Comparison of ENCODE assay signal across 31 cellular contexts in genomic region chr15:99345832-99346462, GRCh38.
DNase-seq lines count a peak whose midpoint lies in the region; ATAC-seq, FAIRE-seq and TF ChIP-seq lines count a peak whose summit lies in the region.
"Had no signal": no experiment of that assay in that cellular context is flagged by ENCODE, and none has a peak within 500 bp of the region (broad histone marks: within the 10 kb centered on the region; RNA-seq: fewer than 3 reads in every experiment).

No MANE protein-coding gene starts in this region.

- no peak overlapping the region for H3K4me3 Mint-ChIP-seq in activated CD4-positive, alpha-beta T cell treated with anti-CD3 and anti-CD28 coated beads, Interleukin-2, amount 10 ng/mL, durations not matched to agents 24 days and 14 days
- no peak overlapping the region for H3K4me3 Mint-ChIP-seq in type B pancreatic cell
- H3K4me3 Mint-ChIP-seq: activated CD4-positive, alpha-beta T cell treated with anti-CD3 and anti-CD28 coated beads for 36 hours; activated T-cell treated with anti-CD3 and anti-CD28 coated beads, Interleukin-2, amount 50 U/mL, for 24 hours; CD8-positive, alpha-beta T cell; stimulated activated naive CD8-positive, alpha-beta T cell treated with anti-CD3 and anti-CD28 coated beads, Interleukin-15, Interleukin-2, amounts not matched to agents 100 ng/mL and 50 ng/mL, for 24 hours had no signal

- H3K4me1 Mint-ChIP-seq in activated CD4-positive, alpha-beta T cell treated with anti-CD3 and anti-CD28 coated beads, Interleukin-2, amount 10 ng/mL, durations not matched to agents 24 days and 14 days = peaks cover 6% of the 10 kb centered on the region
- H3K4me1 Mint-ChIP-seq in type B pancreatic cell (ENCODE audit: unreplicated experiment) = peaks cover 12% of the 10 kb centered on the region

- no peak overlapping the region for H3K4me3 ChIP-seq in K562
- H3K4me3 ChIP-seq: prostate gland, thoracic aorta had no signal

- H3K36me3 Mint-ChIP-seq in activated CD4-positive, alpha-beta T cell treated with anti-CD3 and anti-CD28 coated beads, Interleukin-2, amount 10 ng/mL, durations not matched to agents 24 days and 14 days (ENCODE audit: low read depth) = peaks cover 3% of the 10 kb centered on the region
- H3K36me3 Mint-ChIP-seq in type B pancreatic cell = peaks cover 8% of the 10 kb centered on the region

- no peak for FAIRE-seq in K562 (lab: Jason Lieb, UNC)
- FAIRE-seq: endometrium, frontal cortex, H1 had no signal

- H4K20me1 ChIP-seq in K562 (replicated peaks; ENCODE audit: control insufficient read depth, insufficient read depth, low read length) = no peaks in the 10 kb centered on the region

- no peaks in the 10 kb centered on the region for H3K27me3 Mint-ChIP-seq in activated CD4-positive, alpha-beta T cell treated with anti-CD3 and anti-CD28 coated beads, Interleukin-2, amount 10 ng/mL, durations not matched to agents 24 days and 14 days
- no peaks in the 10 kb centered on the region for H3K27me3 Mint-ChIP-seq in type B pancreatic cell
- H3K27me3 Mint-ChIP-seq: activated CD4-positive, alpha-beta T cell treated with anti-CD3 and anti-CD28 coated beads for 36 hours; activated T-cell treated with anti-CD3 and anti-CD28 coated beads, Interleukin-2, amount 50 U/mL, for 24 hours; stimulated activated naive CD8-positive, alpha-beta T cell treated with anti-CD3 and anti-CD28 coated beads, Interleukin-15, Interleukin-2, amounts not matched to agents 100 ng/mL and 50 ng/mL, for 24 hours had no signal

- CTCF ChIA-PET in K562 (lab: Yijun Ruan, JAX; ENCODE audit: low intra/inter-chr PET ratio) = no interaction called here

- H3K9me1 ChIP-seq in K562 (ENCODE audit: control insufficient read depth, insufficient read depth, low read length) = no peaks in the 10 kb centered on the region

- H3K4me1 ChIP-seq in K562 (replicated peaks in 1 of 2; ENCODE audit: control insufficient read depth in 2 of 2, insufficient read depth in 2 of 2, low read length in 2 of 2) = no peaks in the 10 kb centered on the region
- H3K4me1 ChIP-seq: prostate gland had no signal

- no peaks in the 10 kb centered on the region for H3K36me3 ChIP-seq in K562 (ENCODE audit: control insufficient read depth, insufficient read depth, low read length)
- H3K36me3 ChIP-seq: neutrophil, prostate gland, thoracic aorta had no signal

- TF ChIP-seq EP300 in K562 (IDR thresholded peaks at IDR 0.05; ENCODE audit: low read length) = no peak

- WGBS in K562 (ENCODE audit: insufficient coverage, low coverage, missing lambda C conversion rate) = 29% methylated on average over 3 of the region's 3 CpGs

- H3K27me3 ChIP-seq in K562 (ENCODE audit: control insufficient read depth in 2 of 2, insufficient read depth in 2 of 2, low read length in 2 of 2) = no peaks in the 10 kb centered on the region
- H3K27me3 ChIP-seq: neutrophil had no signal

- no peak overlapping the region for H3K9ac ChIP-seq in K562 (ENCODE audit: insufficient read depth in 1 of 2, low read depth in 2 of 2, low read length in 2 of 2)
- H3K9ac ChIP-seq: KMS-11 had no signal

- no peaks in the 10 kb centered on the region for H3K9me3 ChIP-seq in K562 (replicated peaks; ENCODE audit: control insufficient read depth, insufficient read depth, low read depth, low read length)
- H3K9me3 ChIP-seq: neutrophil, prostate gland, thoracic aorta had no signal

- no TSS peak for BruUV-seq in K562 (replicated peaks; lab: Mats Ljungman, UMichigan)

- H3K79me2 ChIP-seq in K562 (ENCODE audit: control insufficient read depth, insufficient read depth, low read length) = no peaks in the 10 kb centered on the region

- no peak for TF ChIP-seq CTCF in K562 (IDR thresholded peaks at IDR 0.05 in 2 of 3, conservative IDR thresholded peaks at IDR 0.05 in 1 of 3; ENCODE audit: insufficient read depth in 2 of 3, low read depth in 1 of 3, low read length in 3 of 3)
- TF ChIP-seq CTCF in type B pancreatic cell (conservative IDR thresholded peaks at IDR 0.05) = no peak

- no peak for TF ChIP-seq RAD21 in K562 (CRISPR knock-in tag; conservative IDR thresholded peaks at IDR 0.05 in 1 of 2, IDR thresholded peaks at IDR 0.05 in 1 of 2)

- H2AFZ ChIP-seq in K562 (ENCODE audit: low read depth, low read length) = no peak overlapping the region

- no peak overlapping the region for H3K4me2 ChIP-seq in K562 (ENCODE audit: insufficient read depth, low read length)
- H3K4me2 ChIP-seq: KMS-11 had no signal

- H3K27ac ChIP-seq in K562 (ENCODE audit: extremely low read depth, low read depth, low read length) = no peak overlapping the region
- H3K27ac ChIP-seq: KMS-11, neutrophil, prostate gland, thoracic aorta had no signal

- H3K9me3 Mint-ChIP-seq in activated CD4-positive, alpha-beta T cell treated with anti-CD3 and anti-CD28 coated beads, Interleukin-2, amount 10 ng/mL, durations not matched to agents 24 days and 14 days = no peaks in the 10 kb centered on the region
- no peaks in the 10 kb centered on the region for H3K9me3 Mint-ChIP-seq in type B pancreatic cell
- H3K9me3 Mint-ChIP-seq: activated T-cell treated with anti-CD3 and anti-CD28 coated beads, Interleukin-2, amount 50 U/mL, for 24 hours; CD8-positive, alpha-beta T cell; stimulated activated naive CD8-positive, alpha-beta T cell treated with anti-CD3 and anti-CD28 coated beads, Interleukin-15, Interleukin-2, amounts not matched to agents 100 ng/mL and 50 ng/mL, for 24 hours had no signal

- intact Hi-C loops in activated CD4-positive, alpha-beta T cell treated with anti-CD3 and anti-CD28 coated beads, Interleukin-2, amount 10 ng/mL, durations not matched to agents 24 days and 14 days (cut with micrococcal nuclease) = loop anchor here (2.0 kb wide), 1 partner anchor 25 kb away; no protein-coding TSS in a partner anchor
- intact Hi-C loops in K562 (cut with micrococcal nuclease) = no loop called here

- in situ Hi-C loops in K562 (cut with MboI) = no loop called here
- in situ Hi-C loops in G401 (cut with HindIII; ENCODE audit: low sequenced_read_pairs) = no loop called here

- ATAC-seq in HG03342 (IDR thresholded peaks at IDR 0.05; ENCODE audit: unreplicated experiment) = peak; percentile 54
- no peak for ATAC-seq in K562
- no peak for ATAC-seq in HG02884 (IDR thresholded peaks at IDR 0.05; ENCODE audit: unreplicated experiment)
- no peak for ATAC-seq in stimulated activated naive CD8-positive, alpha-beta T cell treated with anti-CD3 and anti-CD28 coated beads, Interleukin-15, Interleukin-2, amounts not matched to agents 100 U/mL and 50 U/mL, for 24 hours
- ATAC-seq: activated CD4-positive, alpha-beta T cell treated with anti-CD3 and anti-CD28 coated beads for 36 hours; CD8-positive, alpha-beta T cell; left cardiac atrium; SK-N-SH treated with all-trans-retinoic acid at 6 μM for 48 hours had no signal

- DNase-seq in activated CD4-positive, alpha-beta T cell treated with anti-CD3 and anti-CD28 coated beads, Interleukin-2, amount 10 ng/mL, durations not matched to agents 24 days and 14 days = peak; percentile 19
- DNase-seq in activated CD4-positive, alpha-beta T cell treated with anti-CD3 and anti-CD28 coated beads, Interleukin-2, amount 50 U/mL, for 4 hours = no peak
- DNase-seq in K562 (ENCODE audit: extremely low read depth in 1 of 4, low spot score in 3 of 4) (no peak), type B pancreatic cell (ENCODE audit: extremely low spot score, unreplicated experiment) (no peak), G401 (ENCODE audit: low spot score) (no peak)
- DNase-seq in stimulated activated naive CD8-positive, alpha-beta T cell treated with anti-CD3 and anti-CD28 coated beads, Interleukin-15, Interleukin-2, amounts not matched to agents 100 U/mL and 50 U/mL, for 24 hours = no peak
- DNase-seq: 8988T; activated CD4-positive, alpha-beta T cell treated with anti-CD3 and anti-CD28 coated beads for 36 hours; activated gamma-delta T cell; activated T-cell treated with anti-CD3 and anti-CD28 coated beads, Interleukin-2, amount 50 U/mL, for 24 hours; CD8-positive, alpha-beta T cell; central memory CD4-positive, alpha-beta T cell; dermis blood vessel endothelial cell; DMS 273 treated with DMSO at 0.1 percent for 48 hours; left cardiac atrium; mammary epithelial cell; NCI-H1436 treated with DMSO at 0.1 percent for 48 hours; NCI-H2107; OCI-M1; T-helper 2 cell had no signal

- no peak overlapping the region for H3K27ac Mint-ChIP-seq in activated CD4-positive, alpha-beta T cell treated with anti-CD3 and anti-CD28 coated beads, Interleukin-2, amount 10 ng/mL, durations not matched to agents 24 days and 14 days
- peak overlapping the region; percentile 82 for H3K27ac Mint-ChIP-seq in type B pancreatic cell
- H3K27ac Mint-ChIP-seq: activated CD4-positive, alpha-beta T cell treated with anti-CD3 and anti-CD28 coated beads for 36 hours; activated T-cell treated with anti-CD3 and anti-CD28 coated beads, Interleukin-2, amount 50 U/mL, for 24 hours; CD8-positive, alpha-beta T cell; stimulated activated naive CD8-positive, alpha-beta T cell treated with anti-CD3 and anti-CD28 coated beads, Interleukin-15, Interleukin-2, amounts not matched to agents 100 ng/mL and 50 ng/mL, for 24 hours had no signal

- no peak for TF ChIP-seq POLR2A in K562 (conservative IDR thresholded peaks at IDR 0.05)

- POLR2A ChIA-PET in K562 (lab: Yijun Ruan, JAX) = no interaction called here

TF ChIP-seq in K562, 482 proteins besides CTCF, POLR2A, EP300 and RAD21:
- TF ChIP-seq POLR2H (tag; IDR thresholded peaks at IDR 0.05; ENCODE audit: low read depth) (no peak), ZNF24 (IDR thresholded peaks at IDR 0.05) (peak; percentile 63; the same call in 1 of the 2 replicates)
